ENCODE assay signal across 27 cellular contexts in the genomic region with DNA sequence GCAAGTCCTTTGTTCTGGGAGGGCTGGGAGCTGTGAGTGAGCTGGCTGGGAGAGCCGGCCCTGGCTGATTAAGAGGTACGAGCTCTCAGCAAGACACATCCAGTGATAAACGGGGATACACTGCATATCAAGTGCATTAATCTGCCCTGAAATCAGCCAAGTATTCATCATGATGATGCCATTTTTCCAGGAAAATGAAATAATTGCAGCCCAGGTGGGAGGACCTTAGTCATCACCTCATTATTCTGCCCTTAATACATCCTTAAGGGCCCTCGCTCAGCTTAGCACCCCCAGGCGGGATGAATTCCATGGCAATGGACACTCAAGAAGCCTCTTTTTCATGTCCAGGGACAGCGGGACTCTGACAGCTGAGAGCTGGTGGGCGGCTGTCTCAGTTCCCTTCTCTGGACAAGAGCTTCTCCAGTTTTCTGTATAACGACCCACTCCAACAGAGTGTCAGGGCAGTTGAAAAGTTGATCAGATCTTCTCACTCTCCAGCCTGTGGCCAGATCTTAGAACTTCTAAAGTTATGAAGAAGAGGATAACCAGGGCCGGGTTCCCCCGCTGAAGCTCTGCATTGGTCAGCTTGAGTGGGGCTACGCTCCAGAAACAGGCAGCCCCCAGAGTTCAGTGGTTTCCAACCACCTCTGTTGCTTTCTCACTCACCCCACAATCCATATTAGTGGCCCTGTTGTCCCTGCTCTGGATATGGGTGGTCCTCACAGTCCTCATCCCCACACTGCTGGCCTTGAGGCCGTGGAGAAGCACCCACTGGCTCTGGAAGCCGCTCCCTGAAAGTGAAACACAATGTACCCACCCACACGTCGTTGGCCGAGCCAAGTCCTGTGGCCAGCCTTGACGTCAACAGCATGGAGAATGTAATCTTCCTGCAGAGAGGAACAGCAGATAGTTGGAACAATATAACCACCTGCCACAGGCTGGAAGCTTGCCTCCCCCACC.
A peak's percentile ranks its signal among the peaks of the same experiment; 100 is the strongest.
DNase-seq lines count a peak whose midpoint lies in the region; ATAC-seq and TF ChIP-seq lines count a peak whose summit lies in the region.
"Had no signal": no experiment of that assay in that cellular context is flagged by ENCODE, and none has a peak within 500 bp of the region (broad histone marks: within the 10 kb centered on the region; RNA-seq: fewer than 3 reads in every experiment).

No MANE protein-coding gene starts in this region.

- H3F3A ChIP-seq in smooth muscle cell (ENCODE audit: low read depth) = no peaks in the 10 kb centered on the region

- DNase-seq in Right ventricle myocardium superior (peak; percentile 57), right atrium auricular region (ENCODE audit: low spot score) (no peak), heart left ventricle (peak in 1 of 5 donors; percentile 50), osteocyte (ENCODE audit: extremely low spot score, unreplicated experiment) (peak; percentile 77), smooth muscle cell (lab: John Stamatoyannopoulos, UW; ENCODE audit: unreplicated experiment) (no peak)
- DNase-seq: activated CD4-positive, alpha-beta T cell treated with anti-CD3 and anti-CD28 coated beads, Interleukin-2, amount 50 U/mL, for 1 hour; activated T-cell treated with anti-CD3 and anti-CD28 coated beads, Interleukin-2, amount 50 U/mL, for 4 hours; CD8-positive, alpha-beta T cell; DMS79 treated with DMSO at 0.1 percent for 48 hours; GOT3; lower lobe of right lung; naive B cell; NCI-H187; NCI-H226; NK-92 treated with Interleukin-12 subunit alpha and Interleukin-12 subunit beta, amount 100 ng/mL, for 24 hours; RPMI8226; stimulated activated CD4-positive, alpha-beta T cell treated with anti-CD3 and anti-CD28 coated beads, Interleukin-15, amount 100 ng/mL, for 24 hours; stimulated activated naive B cell treated with anti-CD40 and anti-IgM and Interleukin-4, amounts not matched to agents 10 μg/mL and 1 μg/mL and 100 μg/mL, for 72 hours; T-helper 1 cell had no signal

- H3K4me1 ChIP-seq in right atrium auricular region (no peaks in the 10 kb centered on the region), heart left ventricle (no peaks in the 10 kb centered on the region), smooth muscle cell (ENCODE audit: low read depth) (no peaks in the 10 kb centered on the region)
- H3K4me1 ChIP-seq: breast epithelium, lower lobe of right lung, tibial artery had no signal

- H3K9me3 Mint-ChIP-seq in osteocyte (ENCODE audit: unreplicated experiment) = no peaks in the 10 kb centered on the region
- H3K9me3 Mint-ChIP-seq: activated T-cell treated with anti-CD3 and anti-CD28 coated beads, Interleukin-2, amount 50 U/mL, for 4 hours; CD8-positive, alpha-beta T cell; stimulated activated naive B cell treated with anti-CD40 and anti-IgM and Interleukin-4, amounts not matched to agents 10 μg/mL and 1 μg/mL and 100 μg/mL, for 72 hours had no signal

- H3K27ac ChIP-seq in right atrium auricular region (no peak overlapping the region), heart left ventricle (peak overlapping the region in 1 of 12 donors; percentile 56), smooth muscle cell (ENCODE audit: low read depth) (no peak overlapping the region)
- H3K27ac ChIP-seq: breast epithelium, epithelial cell of prostate, lower lobe of right lung, tibial artery had no signal

- no peaks in the 10 kb centered on the region for H3K36me3 Mint-ChIP-seq in osteocyte (ENCODE audit: unreplicated experiment)
- H3K36me3 Mint-ChIP-seq: activated naive CD8-positive, alpha-beta T cell; CD8-positive, alpha-beta T cell; naive B cell; stimulated activated naive B cell treated with anti-CD40 and anti-IgM and Interleukin-4, amounts not matched to agents 10 μg/mL and 1 μg/mL and 100 μg/mL, for 72 hours had no signal

- peaks cover 13% of the 10 kb centered on the region for H3K27me3 Mint-ChIP-seq in osteocyte (ENCODE audit: unreplicated experiment)

- no peak overlapping the region for H2AFZ ChIP-seq in smooth muscle cell (ENCODE audit: low read depth)

- intact Hi-C loops in Right ventricle myocardium superior (cut with DNase I) (no loop called here), heart left ventricle (cut with DNase I) (no loop called here)

- no peak overlapping the region for H3K27ac Mint-ChIP-seq in osteocyte (ENCODE audit: unreplicated experiment)
- H3K27ac Mint-ChIP-seq: activated naive CD8-positive, alpha-beta T cell; CD8-positive, alpha-beta T cell; progenitor cell of endocrine pancreas; stimulated activated naive B cell treated with anti-CD40 and anti-IgM and Interleukin-4, amounts not matched to agents 10 μg/mL and 1 μg/mL and 100 μg/mL, for 72 hours had no signal

- TF ChIP-seq POLR2A in heart left ventricle (IDR thresholded peaks at IDR 0.05) = no peak

- no peaks in the 10 kb centered on the region for H3K79me2 ChIP-seq in smooth muscle cell (ENCODE audit: low read depth)

- H3K4me2 ChIP-seq in smooth muscle cell = no peak overlapping the region

- H3K4me1 Mint-ChIP-seq in osteocyte (ENCODE audit: unreplicated experiment) = no peaks in the 10 kb centered on the region

- no peak for TF ChIP-seq CTCF in right atrium auricular region (IDR thresholded peaks at IDR 0.05)
- TF ChIP-seq CTCF in heart left ventricle (IDR thresholded peaks at IDR 0.05) = no peak
- no peak for TF ChIP-seq CTCF in osteocyte (IDR thresholded peaks at IDR 0.05)
- TF ChIP-seq CTCF in smooth muscle cell (IDR thresholded peaks at IDR 0.05; ENCODE audit: borderline replicate concordance, insufficient read depth, poor library complexity, severe bottlenecking) = no peak

- no peak overlapping the region for H3K9ac ChIP-seq in smooth muscle cell (ENCODE audit: low read depth)

- H3K4me3 ChIP-seq in right atrium auricular region = no peak overlapping the region
- no peak overlapping the region for H3K4me3 ChIP-seq in heart left ventricle
- H3K4me3 ChIP-seq in smooth muscle cell = no peak overlapping the region
- H3K4me3 ChIP-seq: lower lobe of right lung, tibial artery had no signal

- H3K4me3 Mint-ChIP-seq in osteocyte (ENCODE audit: unreplicated experiment) = no peak overlapping the region
- H3K4me3 Mint-ChIP-seq: activated naive CD8-positive, alpha-beta T cell; activated T-cell treated with anti-CD3 and anti-CD28 coated beads, Interleukin-2, amount 50 U/mL, for 4 hours; CD8-positive, alpha-beta T cell; naive B cell; stimulated activated naive B cell treated with anti-CD40 and anti-IgM and Interleukin-4, amounts not matched to agents 10 μg/mL and 1 μg/mL and 100 μg/mL, for 72 hours had no signal

- 52 to 62% (median 58%) methylated on average over 16 to 17 of the region's 17 CpGs for WGBS in heart left ventricle, 4 donors
- 81% methylated on average over 17 of the region's 17 CpGs for WGBS in smooth muscle cell (ENCODE audit: low lambda C conversion rate)

- no peaks in the 10 kb centered on the region for H3K9me3 ChIP-seq in right atrium auricular region
- no peaks in the 10 kb centered on the region for H3K9me3 ChIP-seq in heart left ventricle
- H3K9me3 ChIP-seq in smooth muscle cell (replicated peaks; ENCODE audit: low read depth) = no peaks in the 10 kb centered on the region
- H3K9me3 ChIP-seq: breast epithelium, lower lobe of right lung, tibial artery had no signal

- ATAC-seq in Right ventricle myocardium superior (ENCODE audit: poor library complexity) (peak; percentile 68), heart left ventricle (peak; percentile 21 to 86 (median 46)), GM19035 (IDR thresholded peaks at IDR 0.05; ENCODE audit: unreplicated experiment) (no peak), HG03280 (IDR thresholded peaks at IDR 0.05; ENCODE audit: unreplicated experiment) (no peak), GM19324 (IDR thresholded peaks at IDR 0.05; ENCODE audit: low FRiP score, unreplicated experiment) (no peak)
- ATAC-seq: activated T-cell treated with anti-CD3 and anti-CD28 coated beads, Interleukin-2, amount 50 U/mL, for 4 hours; CD8-positive, alpha-beta T cell; stimulated activated naive B cell treated with anti-CD40 and anti-IgM and Interleukin-4, amounts not matched to agents 10 μg/mL and 1 μg/mL and 100 μg/mL, for 72 hours had no signal

- H3K36me3 ChIP-seq in right atrium auricular region = no peaks in the 10 kb centered on the region
- H3K36me3 ChIP-seq in heart left ventricle = no peaks in the 10 kb centered on the region
- H3K36me3 ChIP-seq in smooth muscle cell (ENCODE audit: low read depth) = no peaks in the 10 kb centered on the region
- H3K36me3 ChIP-seq: breast epithelium, lower lobe of right lung, tibial artery had no signal

- H3K27me3 ChIP-seq in right atrium auricular region (no peaks in the 10 kb centered on the region), heart left ventricle (peaks cover 0 to 10% (median 0%) of the 10 kb centered on the region in 9 donors), smooth muscle cell (ENCODE audit: low read depth) (no peaks in the 10 kb centered on the region)

- H4K20me1 ChIP-seq in smooth muscle cell (ENCODE audit: low read depth) = no peaks in the 10 kb centered on the region

Comparison
In these comparisons a context has a peak if more than half of its experiments do, and no peak if none do; other contexts are left out.
1. DNase-seq: peak in Right ventricle myocardium superior (single experiment) and osteocyte (single experiment); none in right atrium auricular region (single experiment) and smooth muscle cell (single experiment).
2. ATAC-seq: peak in Right ventricle myocardium superior (single experiment) and heart left ventricle (4 of 4); none in GM19035 (single experiment), HG03280 (single experiment) and GM19324 (single experiment).